9 cellular contexts compared by ENCODE assay signal in genomic region chr18:72181241-72181764, GRCh38.
DNase-seq lines count a peak whose midpoint lies in the region; ATAC-seq and TF ChIP-seq lines count a peak whose summit lies in the region.
"Had no signal": no experiment of that assay in that cellular context is flagged by ENCODE, and none has a peak within 500 bp of the region (broad histone marks: within the 10 kb centered on the region; RNA-seq: fewer than 3 reads in every experiment).

No MANE protein-coding gene starts in this region.

- peaks cover 7% of the 10 kb centered on the region for H3K9me3 Mint-ChIP-seq in activated naive CD8-positive, alpha-beta T cell treated with anti-CD3 and anti-CD28 coated beads for 36 hours

- H3K27me3 ChIP-seq in brain microvascular endothelial cell (replicated peaks) (no peaks in the 10 kb centered on the region), H7 (ENCODE audit: control insufficient read depth, insufficient read depth, low read length) (no peaks in the 10 kb centered on the region)

- peak; percentile 14 for DNase-seq in activated naive CD8-positive, alpha-beta T cell treated with anti-CD3 and anti-CD28 coated beads for 36 hours
- DNase-seq in brain microvascular endothelial cell, result no peak
- no peak for DNase-seq in H7
- DNase-seq in NCI-H1092 (lab: John Stamatoyannopoulos, UW), result no peak
- DNase-seq in NCI-H524 (lab: John Stamatoyannopoulos, UW), result no peak
- DNase-seq: GM23248 had no signal

- no peaks in the 10 kb centered on the region for H3K36me3 Mint-ChIP-seq in activated naive CD8-positive, alpha-beta T cell treated with anti-CD3 and anti-CD28 coated beads for 36 hours

- H3K4me1 Mint-ChIP-seq in activated naive CD8-positive, alpha-beta T cell treated with anti-CD3 and anti-CD28 coated beads for 36 hours, result peaks cover 7% of the 10 kb centered on the region

- TF ChIP-seq CTCF in brain microvascular endothelial cell (IDR thresholded peaks at IDR 0.05; ENCODE audit: low read depth, low read length, missing control alignments), result no peak

- H3K36me3 ChIP-seq in brain microvascular endothelial cell (replicated peaks), result no peaks in the 10 kb centered on the region
- no peaks in the 10 kb centered on the region for H3K36me3 ChIP-seq in H7 (replicated peaks; ENCODE audit: control insufficient read depth, insufficient read depth, low read length)

- in situ Hi-C loops in brain microvascular endothelial cell (cut with HindIII; ENCODE audit: low pct_ligation_motif_present, low sequenced_read_pairs), result no loop called here

- peak; percentile 95 for ATAC-seq in GM18511 (IDR thresholded peaks at IDR 0.05; ENCODE audit: unreplicated experiment)
- peak; percentile 33 for ATAC-seq in GM19468 (IDR thresholded peaks at IDR 0.05; ENCODE audit: extremely low read depth, unreplicated experiment)
- ATAC-seq in HG03060 (IDR thresholded peaks at IDR 0.05; ENCODE audit: low read depth, unreplicated experiment), result peak; percentile 94

- no peak overlapping the region for H3K4me3 ChIP-seq in brain microvascular endothelial cell (ENCODE audit: low read depth, low read length)
- no peak overlapping the region for H3K4me3 ChIP-seq in H7 (ENCODE audit: insufficient read depth, low read depth, low read length)
- H3K4me3 ChIP-seq: GM23248 had no signal

- peak overlapping the region; percentile 38 for H3K27ac Mint-ChIP-seq in activated naive CD8-positive, alpha-beta T cell treated with anti-CD3 and anti-CD28 coated beads for 36 hours

- no peaks in the 10 kb centered on the region for H3K27me3 Mint-ChIP-seq in activated naive CD8-positive, alpha-beta T cell treated with anti-CD3 and anti-CD28 coated beads for 36 hours

- H3K4me3 Mint-ChIP-seq in activated naive CD8-positive, alpha-beta T cell treated with anti-CD3 and anti-CD28 coated beads for 36 hours, result no peak overlapping the region

- no peak overlapping the region for H3K27ac ChIP-seq in brain microvascular endothelial cell
- H3K27ac ChIP-seq: GM23248 had no signal

Comparison
In these comparisons a context has a peak if more than half of its experiments do, and no peak if none do; other contexts are left out.
1. ATAC-seq: peak in every context shown above with its lines; median percentile 95 in GM18511; 94 in HG03060; 33 in GM19468.